ENCODE assay signal across 20 cellular contexts in genomic region chr6:53005667-53006250, GRCh38.
"Had no signal": no experiment of that assay in that cellular context is flagged by ENCODE, and none has a peak within 500 bp of the region (broad histone marks: within the 10 kb centered on the region; RNA-seq: fewer than 3 reads in every experiment).

No MANE protein-coding gene starts in this region.

- H3K4me1 Mint-ChIP-seq: activated B cell treated with CpG ODN at 0.5 μM for 24 hours; activated naive CD8-positive, alpha-beta T cell treated with anti-CD3 and anti-CD28 coated beads, Interleukin-2, amount 10 ng/mL, durations not matched to agents 7 days and 5 days had no signal

- H3K27ac Mint-ChIP-seq: activated B cell treated with CpG ODN at 0.5 μM for 24 hours; activated CD4-positive, alpha-beta memory T cell treated with anti-CD3 and anti-CD28 coated beads for 36 hours; activated naive CD8-positive, alpha-beta T cell treated with anti-CD3 and anti-CD28 coated beads, Interleukin-2, amount 10 ng/mL, durations not matched to agents 7 days and 5 days; naive thymus-derived CD4-positive, alpha-beta T cell; type B pancreatic cell had no signal

- H3K27me3 Mint-ChIP-seq: activated B cell treated with CpG ODN at 0.5 μM for 24 hours; activated CD4-positive, alpha-beta memory T cell treated with anti-CD3 and anti-CD28 coated beads for 36 hours; activated naive CD8-positive, alpha-beta T cell treated with anti-CD3 and anti-CD28 coated beads, Interleukin-2, amount 10 ng/mL, durations not matched to agents 7 days and 5 days; naive thymus-derived CD4-positive, alpha-beta T cell; type B pancreatic cell had no signal

- H3K4me3 Mint-ChIP-seq: activated B cell treated with CpG ODN at 0.5 μM for 24 hours; activated CD4-positive, alpha-beta memory T cell treated with anti-CD3 and anti-CD28 coated beads for 36 hours; activated naive CD8-positive, alpha-beta T cell treated with anti-CD3 and anti-CD28 coated beads, Interleukin-2, amount 10 ng/mL, durations not matched to agents 7 days and 5 days; naive thymus-derived CD4-positive, alpha-beta T cell; type B pancreatic cell had no signal

- H3K4me3 ChIP-seq: coronary artery, gastroesophageal sphincter, heart left ventricle, prostate gland had no signal

- DNase-seq: activated B cell treated with CpG ODN at 0.5 μM for 24 hours; activated CD4-positive, alpha-beta memory T cell treated with anti-CD3 and anti-CD28 coated beads for 36 hours; activated CD4-positive, alpha-beta T cell treated with anti-CD3 and anti-CD28 coated beads for 4 hours; activated naive CD4-positive, alpha-beta T cell treated with Interleukin-2 at 50 U/mL for 16 hours; activated naive CD8-positive, alpha-beta T cell treated with anti-CD3 and anti-CD28 coated beads, Interleukin-2, amount 10 ng/mL, durations not matched to agents 7 days and 5 days; activated T-cell treated with anti-CD3 and anti-CD28 coated beads, Interleukin-2, amount 50 U/mL, for 48 hours; amygdala; cerebellar nuclear complex; heart left ventricle; naive thymus-derived CD4-positive, alpha-beta T cell; right cardiac atrium; stimulated activated CD4-positive, alpha-beta T cell treated with anti-CD3 and anti-CD28 coated beads, Interleukin-4, amount 100 ng/mL, for 4 hours; stimulated activated naive CD8-positive, alpha-beta T cell treated with anti-CD3 and anti-CD28 coated beads, Interleukin-15, Interleukin-2, amounts not matched to agents 100 U/mL and 50 U/mL, for 24 hours; T-helper 1 cell had no signal

- H3K9me3 ChIP-seq: gastroesophageal sphincter, heart left ventricle, prostate gland had no signal

- H3K9me3 Mint-ChIP-seq: activated B cell treated with CpG ODN at 0.5 μM for 24 hours; activated CD4-positive, alpha-beta memory T cell treated with anti-CD3 and anti-CD28 coated beads for 36 hours; activated naive CD8-positive, alpha-beta T cell treated with anti-CD3 and anti-CD28 coated beads, Interleukin-2, amount 10 ng/mL, durations not matched to agents 7 days and 5 days; naive thymus-derived CD4-positive, alpha-beta T cell; type B pancreatic cell had no signal

- H3K27ac ChIP-seq: coronary artery, epithelial cell of prostate, heart left ventricle, prostate gland had no signal

- H3K4me1 ChIP-seq: gastroesophageal sphincter, heart left ventricle, prostate gland had no signal

- ATAC-seq: gastroesophageal sphincter; heart left ventricle; left lobe of liver; naive thymus-derived CD4-positive, alpha-beta T cell; right cardiac atrium; stimulated activated naive CD8-positive, alpha-beta T cell treated with anti-CD3 and anti-CD28 coated beads, Interleukin-15, Interleukin-2, amounts not matched to agents 100 U/mL and 50 U/mL, for 24 hours had no signal

- H3K27me3 ChIP-seq: gastroesophageal sphincter, heart left ventricle had no signal
